Comparison of ENCODE assay signal across 22 cellular contexts in genomic region chr1:226119169-226119568, GRCh38.
"Had no signal": no experiment of that assay in that cellular context is flagged by ENCODE, and none has a peak within 500 bp of the region (broad histone marks: within the 10 kb centered on the region; RNA-seq: fewer than 3 reads in every experiment).

No MANE protein-coding gene starts in this region.

- H3K27me3 ChIP-seq: upper lobe of right lung had no signal

- H3K9me3 ChIP-seq: thoracic aorta, upper lobe of right lung had no signal

- ATAC-seq: esophagus mucosa, left ventricle myocardium superior, sciatic nerve, upper lobe of right lung had no signal

- H3K36me3 ChIP-seq: thoracic aorta, upper lobe of right lung had no signal

- H3K27me3 Mint-ChIP-seq: activated naive CD8-positive, alpha-beta T cell treated with anti-CD3 and anti-CD28 coated beads for 36 hours had no signal

- H3K27ac Mint-ChIP-seq: activated naive CD8-positive, alpha-beta T cell treated with anti-CD3 and anti-CD28 coated beads for 36 hours had no signal

- H3K4me3 ChIP-seq: thoracic aorta, upper lobe of right lung had no signal

- DNase-seq: activated naive CD4-positive, alpha-beta T cell; activated naive CD8-positive, alpha-beta T cell treated with anti-CD3 and anti-CD28 coated beads for 36 hours; activated T-cell treated with anti-CD3 and anti-CD28 coated beads, Interleukin-2, amount 50 U/mL, for 1 hour; central memory CD4-positive, alpha-beta T cell; dermis blood vessel endothelial cell; effector memory CD4-positive, alpha-beta T cell; foreskin melanocyte; hippocampal formation; left ventricle myocardium superior; mammary epithelial cell; midbrain; small intestine; stimulated activated CD4-positive, alpha-beta T cell treated with anti-CD3 and anti-CD28 coated beads, Interleukin-15, amount 100 ng/mL, for 24 hours; stimulated activated naive CD4-positive, alpha-beta T cell; T-helper 9 cell; upper lobe of right lung had no signal

- H3K9me3 Mint-ChIP-seq: activated naive CD8-positive, alpha-beta T cell treated with anti-CD3 and anti-CD28 coated beads for 36 hours had no signal

- FAIRE-seq: astrocyte, endothelial cell of umbilical vein, islet of Langerhans, small intestine had no signal

- H3K27ac ChIP-seq: thoracic aorta, upper lobe of right lung had no signal

- H3K36me3 Mint-ChIP-seq: activated naive CD8-positive, alpha-beta T cell treated with anti-CD3 and anti-CD28 coated beads for 36 hours had no signal

- H3K4me3 Mint-ChIP-seq: activated naive CD8-positive, alpha-beta T cell treated with anti-CD3 and anti-CD28 coated beads for 36 hours had no signal
